17 cellular contexts compared by ENCODE assay signal in the genomic region with DNA sequence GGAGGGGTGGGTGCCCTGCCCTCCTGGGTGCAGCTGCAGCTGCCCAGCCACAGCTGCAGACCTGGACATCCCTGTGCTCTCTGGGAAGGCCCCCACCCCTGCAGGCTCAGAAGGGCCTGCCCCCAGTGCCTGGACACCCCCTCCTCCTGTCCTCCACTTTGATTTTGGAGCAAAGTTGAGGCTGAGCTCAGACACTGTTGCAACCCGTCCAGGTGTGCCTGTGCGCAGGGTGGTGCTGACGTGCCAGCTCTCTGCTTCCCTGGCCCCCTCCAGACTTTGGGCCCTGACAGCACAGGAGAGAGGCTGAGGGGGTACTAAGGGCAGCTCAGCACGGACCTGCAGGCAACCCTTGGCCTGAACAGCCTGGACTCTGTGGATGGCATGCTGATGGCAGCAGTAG.
"Had no signal": no experiment of that assay in that cellular context is flagged by ENCODE, and none has a peak within 500 bp of the region (broad histone marks: within the 10 kb centered on the region; RNA-seq: fewer than 3 reads in every experiment).

No MANE protein-coding gene starts in this region.

- H3K4me3 ChIP-seq: esophagus squamous epithelium, lower lobe of right lung, smooth muscle cell, suprapubic skin, thyroid gland, uterus had no signal

- H3K4me1 ChIP-seq: esophagus squamous epithelium, lower lobe of right lung, suprapubic skin, thyroid gland, uterus had no signal

- DNase-seq: central memory CD4-positive, alpha-beta T cell; esophagus squamous epithelium; foreskin fibroblast; kidney glomerular epithelial cell; lower lobe of right lung; nephron progenitor cell; stimulated activated CD4-positive, alpha-beta T cell treated with anti-CD3 and anti-CD28 coated beads, Interleukin-4, amount 100 ng/mL, for 1 hour; stimulated activated CD8-positive, alpha-beta memory T cell treated with anti-CD3 and anti-CD28 coated beads, Interleukin-4, amount 100 ng/mL, for 48 hours; stimulated activated naive B cell treated with anti-CD40 and anti-IgM and Interleukin-4, amounts not matched to agents 10 μg/mL and 1 μg/mL and 100 μg/mL, for 72 hours; thyroid gland; uterus had no signal

- FAIRE-seq: bronchial epithelial cell had no signal

- H3K36me3 ChIP-seq: esophagus squamous epithelium, lower lobe of right lung, neutrophil, suprapubic skin, thyroid gland, uterus had no signal

- H3K9me3 ChIP-seq: lower lobe of right lung, neutrophil, suprapubic skin, thyroid gland, uterus had no signal

- H3K27me3 ChIP-seq: esophagus squamous epithelium, neutrophil, suprapubic skin, thyroid gland, uterus had no signal

- ATAC-seq: left lobe of liver; right cardiac atrium; stimulated activated naive B cell treated with anti-CD40 and anti-IgM and Interleukin-4, amounts not matched to agents 10 μg/mL and 1 μg/mL and 100 μg/mL, for 72 hours had no signal

- H3K27ac ChIP-seq: esophagus squamous epithelium, lower lobe of right lung, neutrophil, suprapubic skin, thyroid gland, uterus had no signal
